ENCODE assay signal across 8 cellular contexts in the genomic region with DNA sequence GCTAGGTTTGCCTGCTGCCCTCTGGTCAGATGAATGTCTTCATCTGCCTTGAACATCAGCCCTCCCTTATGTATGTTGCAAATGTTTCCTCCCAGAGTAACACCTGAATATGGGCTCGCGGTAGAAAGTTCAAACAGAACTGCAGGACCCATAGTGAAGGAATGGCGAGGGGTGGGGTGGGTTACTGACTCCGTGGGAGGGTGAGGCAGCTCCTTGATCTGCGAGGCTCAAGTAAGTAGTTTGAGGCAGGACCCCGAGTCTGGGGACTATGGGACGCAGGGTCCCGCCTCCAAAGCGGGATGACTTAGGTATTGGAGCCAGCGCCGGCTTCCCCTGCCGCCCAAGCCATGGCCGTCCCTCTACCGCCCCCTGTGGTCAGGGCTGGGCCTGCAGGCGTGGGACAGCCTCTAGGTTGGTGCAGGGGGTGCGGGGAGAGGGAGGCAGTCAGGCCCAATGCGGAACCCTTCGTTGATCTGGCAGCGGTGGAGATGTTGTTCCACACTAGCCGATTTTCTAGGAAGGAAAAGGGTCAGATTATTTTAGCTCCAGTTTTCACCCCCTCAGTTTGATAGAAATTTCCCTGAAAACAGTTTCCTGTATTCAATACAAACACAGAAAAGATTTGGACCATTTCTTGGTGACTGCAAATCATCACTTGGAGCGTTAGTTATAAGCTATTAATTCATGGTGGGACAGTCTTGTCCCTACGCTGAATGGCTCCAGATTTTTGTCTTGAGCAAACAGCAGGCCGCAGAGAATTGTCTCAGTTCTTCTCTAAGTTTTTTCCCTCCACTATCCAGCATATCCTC.
A peak's percentile ranks its signal among the peaks of the same experiment; 100 is the strongest.
DNase-seq lines count a peak whose midpoint lies in the region; ATAC-seq and TF ChIP-seq lines count a peak whose summit lies in the region.

No MANE protein-coding gene starts in this region.

- peaks cover 80% of the 10 kb centered on the region for H3K4me1 Mint-ChIP-seq in brain

- no peaks in the 10 kb centered on the region for H3K9me3 Mint-ChIP-seq in brain

- H3K27ac ChIP-seq in SJCRH30 = no peak overlapping the region
- no peak overlapping the region for H3K27ac ChIP-seq in left lung

- peak overlapping the region in 3 of 5 experiments; percentile 0 to 43 (median 42) for H3K4me3 Mint-ChIP-seq in brain

- H3K4me3 ChIP-seq in SJCRH30 (no peak overlapping the region), left lung (no peak overlapping the region)

- 0 out of 2 replicates have a peak, but pooled peaks cover 4% of the 10 kb centered on the region for H3K27me3 ChIP-seq in SJCRH30
- no peaks in the 10 kb centered on the region for H3K27me3 ChIP-seq in left lung

- peaks cover 6% of the 10 kb centered on the region for H3K27me3 Mint-ChIP-seq in brain

- no peaks in the 10 kb centered on the region for H3K36me3 ChIP-seq in SJCRH30
- no peaks in the 10 kb centered on the region for H3K36me3 ChIP-seq in left lung

- DNase-seq in GM13976 (ENCODE audit: low spot score) = peak; percentile 73
- peak; percentile 32 to 42 for DNase-seq in SJCRH30
- DNase-seq in left lung = peak in 1 of 2 donors; percentile 87
- peak; percentile 10 for DNase-seq in stimulated activated naive CD4-positive, alpha-beta T cell treated with Interleukin-2 at 50 U/mL for 16 hours (lab: John Stamatoyannopoulos, UW)
- DNase-seq in NCI-H226 = no peak
- no peak for DNase-seq in NCI-H2227 treated with DMSO at 0.1 percent for 48 hours (lab: John Stamatoyannopoulos, UW)

- in situ Hi-C loops in GM13976 (cut with MboI; ENCODE audit: low sequenced_read_pairs, unreplicated experiment) = no loop called here

- peak overlapping the region; percentile 84 to 98 (median 94) for H3K27ac Mint-ChIP-seq in brain

- intact Hi-C loops in left lung (cut with DNase I) = loop anchor here in 1 of 2 donors (10.0 kb wide), 1 partner anchor 96 kb away; no protein-coding TSS in a partner anchor

- H3K4me1 ChIP-seq in SJCRH30 (peaks cover 12% of the 10 kb centered on the region), left lung (no peaks in the 10 kb centered on the region)

- TF ChIP-seq CTCF in GM13976 (IDR thresholded peaks at IDR 0.05; ENCODE audit: borderline replicate concordance, control extremely low read depth, extremely low read depth, insufficient read depth, missing control alignments) = peak; percentile 53
- TF ChIP-seq CTCF in brain (conservative IDR thresholded peaks at IDR 0.05) = peak; percentile 54 to 79
- peak; percentile 45 to 69 for TF ChIP-seq CTCF in left lung (IDR thresholded peaks at IDR 0.05)

- H3K9me3 ChIP-seq in SJCRH30 (replicated peaks) (no peaks in the 10 kb centered on the region), left lung (no peaks in the 10 kb centered on the region)

- ATAC-seq in left lung (peak; percentile 70), HG02970 (IDR thresholded peaks at IDR 0.05; ENCODE audit: low FRiP score, unreplicated experiment) (no peak)

- H3K36me3 Mint-ChIP-seq in brain = peaks cover 9% of the 10 kb centered on the region

Comparison
In these comparisons a context has a peak if more than half of its experiments do, and no peak if none do; other contexts are left out.
1. DNase-seq: peak in GM13976 (single experiment), SJCRH30 (2 of 2) and stimulated activated naive CD4-positive, alpha-beta T cell treated with Interleukin-2 at 50 U/mL for 16 hours (single experiment); none in NCI-H226 (single experiment) and NCI-H2227 treated with DMSO at 0.1 percent for 48 hours (single experiment).
2. Peak in every context shown above with its lines, with median percentiles within 50 percentile points of each other: CTCF ChIP-seq.